Comparison of ENCODE assay signal across 23 cellular contexts in the genomic region with DNA sequence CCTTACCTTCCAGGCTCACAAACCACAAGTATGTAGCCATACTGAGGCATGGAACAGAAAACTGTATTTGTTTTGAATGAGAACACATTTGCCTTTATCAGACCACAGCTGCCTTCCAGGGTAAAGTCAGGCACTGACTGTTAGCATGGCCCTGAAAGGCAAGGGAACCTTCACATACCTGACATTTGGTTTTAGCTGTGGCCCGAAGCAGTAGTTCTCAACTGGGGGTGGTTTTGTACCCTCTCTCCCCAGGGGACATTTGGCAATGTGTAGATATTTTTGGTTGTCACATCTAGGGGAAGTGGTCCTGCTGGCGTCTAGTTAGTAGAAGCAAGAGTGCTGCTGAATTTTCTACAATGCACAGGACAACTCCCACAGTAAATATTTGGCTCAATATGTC. TPM values are rescaled to one million over a fixed set of nuclear protein-coding genes. Genes with fewer than 3 reads are reported as not detected.
DNase-seq lines count a peak whose midpoint lies in the region; ATAC-seq, FAIRE-seq and TF ChIP-seq lines count a peak whose summit lies in the region.
"Had no signal": no experiment of that assay in that cellular context is flagged by ENCODE, and none has a peak within 500 bp of the region (broad histone marks: within the 10 kb centered on the region; RNA-seq: fewer than 3 reads in every experiment).

No MANE protein-coding gene starts in this region.

- TF ChIP-seq CTCF in CD8-positive, alpha-beta T cell (IDR thresholded peaks at IDR 0.05): no peak
- TF ChIP-seq CTCF in OCI-LY7 (conservative IDR thresholded peaks at IDR 0.05; ENCODE audit: low read length) (no peak), HepG2 (CRISPR knock-in tag; IDR thresholded peaks at IDR 0.05) (no peak), foreskin fibroblast (IDR thresholded peaks at IDR 0.05; ENCODE audit: low read depth, low read length) (no peak), right atrium auricular region (IDR thresholded peaks at IDR 0.05) (no peak)

- no peaks in the 10 kb centered on the region for H3K9me3 Mint-ChIP-seq in CD8-positive, alpha-beta T cell
- H3K9me3 Mint-ChIP-seq: natural killer cell had no signal

- H3K4me3 ChIP-seq in CD8-positive, alpha-beta T cell (ENCODE audit: low read depth, low read length): no peak overlapping the region
- no peak overlapping the region for H3K4me3 ChIP-seq in OCI-LY7 (ENCODE audit: low read depth, low read length, poor library complexity, severe bottlenecking)
- no peak overlapping the region for H3K4me3 ChIP-seq in HepG2 (replicated peaks in 1 of 3; ENCODE audit: insufficient read depth in 1 of 3, low read depth in 2 of 3, low read length in 3 of 3)
- no peak overlapping the region for H3K4me3 ChIP-seq in foreskin fibroblast (ENCODE audit: low read depth in 1 of 2, low read length in 2 of 2)
- H3K4me3 ChIP-seq in right atrium auricular region: no peak overlapping the region
- H3K4me3 ChIP-seq: lower lobe of right lung, smooth muscle cell, transverse colon had no signal

- ATAC-seq in CD8-positive, alpha-beta T cell: no peak
- no peak for ATAC-seq in HepG2
- ATAC-seq in HG03280 (IDR thresholded peaks at IDR 0.05; ENCODE audit: unreplicated experiment): no peak
- ATAC-seq: lower lobe of right lung, natural killer cell, Right ventricle myocardium inferior, T-helper 17 cell had no signal

- no peaks in the 10 kb centered on the region for H3K9me3 ChIP-seq in CD8-positive, alpha-beta T cell (ENCODE audit: low read length)
- H3K9me3 ChIP-seq in OCI-LY7 (ENCODE audit: low read length): no peaks in the 10 kb centered on the region
- no peaks in the 10 kb centered on the region for H3K9me3 ChIP-seq in HepG2 (ENCODE audit: low read length)
- no peaks in the 10 kb centered on the region for H3K9me3 ChIP-seq in right atrium auricular region
- H3K9me3 ChIP-seq: lower lobe of right lung, transverse colon had no signal

- no peaks in the 10 kb centered on the region for H3K9me2 ChIP-seq in OCI-LY7 (ENCODE audit: insufficient read depth, low read length)

- no peak for FAIRE-seq in HepG2 (lab: Jason Lieb, UNC)
- FAIRE-seq: H1 had no signal

- intact Hi-C loops in CD8-positive, alpha-beta T cell (cut with DNase I, micrococcal nuclease): loop anchor here in 1 of 2 experiments (10.0 kb wide), 1 partner anchor 366 kb away; no protein-coding TSS in a partner anchor
- intact Hi-C loops in OCI-LY7 (cut with micrococcal nuclease; ENCODE audit: unreplicated experiment): no loop called here
- intact Hi-C loops in HepG2 (cut with micrococcal nuclease; ENCODE audit: unreplicated experiment): no loop called here

- H3K79me2 ChIP-seq in OCI-LY7 (ENCODE audit: insufficient read depth, low read depth, low read length): peaks cover 57% of the 10 kb centered on the region
- H3K79me2 ChIP-seq in HepG2 (ENCODE audit: insufficient read depth, low read length): peaks cover 26% of the 10 kb centered on the region

- no peak overlapping the region for H3K9ac ChIP-seq in HepG2 (ENCODE audit: insufficient read depth, low read depth, low read length)

- peaks cover 67% of the 10 kb centered on the region for H3K36me3 ChIP-seq in CD8-positive, alpha-beta T cell (ENCODE audit: insufficient read depth, low read length)
- H3K36me3 ChIP-seq in OCI-LY7 (ENCODE audit: insufficient read depth, low read length) (peaks cover 99% of the 10 kb centered on the region), HepG2 (replicated peaks in 1 of 2; ENCODE audit: control insufficient read depth in 1 of 2, insufficient read depth in 2 of 2, low read length in 2 of 2) (peaks cover 49 to 88% of the 10 kb centered on the region in 2 experiments), right atrium auricular region (peaks cover 96% of the 10 kb centered on the region)

- no peaks in the 10 kb centered on the region for H3K27me3 Mint-ChIP-seq in CD8-positive, alpha-beta T cell (ENCODE audit: low read depth)
- H3K27me3 Mint-ChIP-seq: T-helper 17 cell had no signal

- POLR2A ChIA-PET in CD8-positive, alpha-beta T cell (lab: Charles Lee): interaction anchor here (0.8 to 7.5 kb wide), 4 partner anchors 8 to 48 kb away, joined by 3 to 30 read pairs (median 3); partner anchors contain the start of genes HERPUD1 and NLRC5
- POLR2A ChIA-PET in OCI-LY7 (lab: Charles Lee) (interaction anchor here (0.8 to 1.3 kb wide), 3 partner anchors 9 to 78 kb away, joined by 5 to 6 read pairs (median 5); partner anchors contain the start of gene HERPUD1), HepG2 (lab: Yijun Ruan, JAX) (interaction anchor here (1.0 to 3.1 kb wide), 3 partner anchors 9 to 21 kb away, joined by 3 to 24 read pairs (median 6); partner anchors contain the start of gene HERPUD1)

- TF ChIP-seq EP300 in HepG2 (IDR thresholded peaks at IDR 0.05; ENCODE audit: low read depth in 2 of 2, low read length in 2 of 2) (no peak), HepG2 (CRISPR knock-in tag; IDR thresholded peaks at IDR 0.05; ENCODE audit: borderline replicate concordance) (no peak)

- peaks cover 32% of the 10 kb centered on the region for H3K4me1 ChIP-seq in CD8-positive, alpha-beta T cell (ENCODE audit: insufficient read depth, low read length)
- H3K4me1 ChIP-seq in OCI-LY7 (ENCODE audit: insufficient read depth, low read length, poor library complexity, severe bottlenecking) (peaks cover 64% of the 10 kb centered on the region), HepG2 (ENCODE audit: insufficient read depth, low read length) (peaks cover 52% of the 10 kb centered on the region), right atrium auricular region (peaks cover 0 to 6% of the 10 kb centered on the region in 2 donors)

- CTCF ChIA-PET in CD8-positive, alpha-beta T cell (lab: Charles Lee): interaction anchor here (0.8 to 1.6 kb wide), 3 partner anchors 8 to 75 kb away, joined by 4 to 7 read pairs (median 4); no protein-coding TSS in a partner anchor
- CTCF ChIA-PET in OCI-LY7 (lab: Charles Lee; ENCODE audit: unreplicated experiment): interaction anchor here (1.0 kb wide), 1 partner anchor 10 kb away, joined by 3 read pairs; no protein-coding TSS in a partner anchor
- CTCF ChIA-PET in HepG2 (lab: Yijun Ruan, JAX; ENCODE audit: low intra/inter-chr PET ratio, low total read pairs): no interaction called here

- WGBS in HepG2 (ENCODE audit: low lambda C conversion rate): 96% methylated on average over 2 of the region's 2 CpGs

- TF ChIP-seq RAD21 in HepG2 (CRISPR knock-in tag; IDR thresholded peaks at IDR 0.05): no peak

- in situ Hi-C loops in HepG2 (cut with HindIII; ENCODE audit: extremely low pct_ligation_motif_present, low pct_unique_long_range_greater_than_20kb): no loop called here

- TF ChIP-seq POLR2A in GM19193 (IDR thresholded peaks at IDR 0.05; ENCODE audit: extremely low read depth, insufficient read depth, insufficient read length): peak; percentile 23
- peak; percentile 40 to 79; a peak in 3 of 4 replicates for TF ChIP-seq POLR2A in HepG2 (IDR thresholded peaks at IDR 0.05; ENCODE audit: insufficient read depth in 1 of 2, low read depth in 2 of 2, low read length in 2 of 2)

- no peak overlapping the region for H3K27ac ChIP-seq in CD8-positive, alpha-beta T cell (ENCODE audit: low read depth, low read length)
- H3K27ac ChIP-seq in OCI-LY7 (ENCODE audit: low read depth, low read length, poor library complexity, severe bottlenecking) (peak overlapping the region; percentile 50), HepG2 (ENCODE audit: extremely low read length, insufficient read depth, low read length) (no peak overlapping the region), right atrium auricular region (no peak overlapping the region)
- H3K27ac ChIP-seq: lower lobe of right lung had no signal

- H4K20me1 ChIP-seq in OCI-LY7 (ENCODE audit: insufficient read depth, low read length) (peaks cover 35% of the 10 kb centered on the region; the same call in 1 of the 2 replicates), HepG2 (ENCODE audit: insufficient read depth, low read length) (peaks cover 74% of the 10 kb centered on the region)

- peak overlapping the region; percentile 82 for H3K4me2 ChIP-seq in OCI-LY7 (ENCODE audit: low read length)
- H3K4me2 ChIP-seq in HepG2 (ENCODE audit: low read depth, low read length): no peak overlapping the region
- H3K4me2 ChIP-seq: smooth muscle cell had no signal

- H3K36me3 Mint-ChIP-seq in CD8-positive, alpha-beta T cell: peaks cover 86% of the 10 kb centered on the region

- DNase-seq in CD8-positive, alpha-beta T cell: no peak
- DNase-seq in OCI-LY7 (ENCODE audit: low spot score) (no peak), HepG2 (ENCODE audit: low spot score) (no peak), cortex of kidney (lab: John Stamatoyannopoulos, UW) (no peak), foreskin fibroblast (no peak), right atrium auricular region (ENCODE audit: low spot score) (no peak)
- DNase-seq: activated CD8-positive, alpha-beta memory T cell treated with anti-CD3 and anti-CD28 coated beads, Interleukin-2, amount 50 U/mL, for 48 hours; AML-193; effector CD8-positive, alpha-beta T cell; GDM1; lower lobe of right lung; natural killer cell; NCI-H1694 treated with DMSO at 0.1 percent for 48 hours; NCI-H2227 treated with DMSO at 0.1 percent for 48 hours; NK-92 treated with Interleukin-12 subunit alpha and Interleukin-12 subunit beta, amount 100 ng/mL, for 24 hours; T-helper 17 cell; transverse colon had no signal

- H3K4me3 Mint-ChIP-seq in CD8-positive, alpha-beta T cell: no peak overlapping the region
- H3K4me3 Mint-ChIP-seq: natural killer cell had no signal

- no peak overlapping the region for H2AFZ ChIP-seq in OCI-LY7 (ENCODE audit: low read length)
- no peak overlapping the region for H2AFZ ChIP-seq in HepG2 (ENCODE audit: low read length)

- no peaks in the 10 kb centered on the region for H3K27me3 ChIP-seq in CD8-positive, alpha-beta T cell (ENCODE audit: insufficient read depth, low read length)
- H3K27me3 ChIP-seq in HepG2 (ENCODE audit: control insufficient read depth in 1 of 2, insufficient read depth in 2 of 2, low read length in 2 of 2) (no peaks in the 10 kb centered on the region), right atrium auricular region (no peaks in the 10 kb centered on the region)
- H3K27me3 ChIP-seq: transverse colon had no signal

- H3K4me1 Mint-ChIP-seq in CD8-positive, alpha-beta T cell (ENCODE audit: low read depth): peaks cover 45% of the 10 kb centered on the region

- peak overlapping the region; percentile 27 for H3K27ac Mint-ChIP-seq in CD8-positive, alpha-beta T cell

- BruUV-seq in OCI-LY7 (replicated peaks; lab: Mats Ljungman, UMichigan) (no TSS peak), HepG2 (replicated peaks; lab: Mats Ljungman, UMichigan) (no TSS peak)

RNA-seq across cellular contexts. Expression of gene HERPUD1, which starts 9.2 kb away (rescaled TPM):
- 100 to 1,000 TPM; 191 to 201 TPM for total RNA-seq in CD8-positive, alpha-beta T cell
- 121 and 140 TPM in 2 replicates for total RNA-seq in OCI-LY7 (2014; rRNA removed; shearing (Covaris generic))
- total RNA-seq in OCI-LY7 (2022): 294 and 342 TPM in 2 replicates
- 65.3 and 96.2 TPM in 2 replicates for total RNA-seq in HepG2 (2016; rRNA removed; fragmentation: Illumina TruSeq; extraction: Trizol)
- total RNA-seq in HepG2 (2016; cell fraction: cytosol; rRNA removed; fragmentation: Illumina TruSeq; extraction: Trizol; ENCODE audit: low read depth): 30.1 and 30.9 TPM in 2 replicates
- total RNA-seq in HepG2 (2016; cell fraction: insoluble cytoplasmic fraction; rRNA removed; fragmentation: Illumina TruSeq; extraction: Trizol): 63.9 and 93.3 TPM in 2 replicates
- 64.8 and 86.4 TPM in 2 replicates for total RNA-seq in HepG2 (2016; cell fraction: membrane; rRNA removed; fragmentation: Illumina TruSeq; extraction: Trizol)
- total RNA-seq in HepG2 (2016; cell fraction: nucleus; rRNA removed; fragmentation: Illumina TruSeq; extraction: Trizol): 133 and 155 TPM in 2 replicates
- 311 and 323 TPM in 2 replicates for polyA plus RNA-seq in HepG2 (2011; rRNA removed)
- 179 and 230 TPM in 2 replicates for polyA plus RNA-seq in HepG2 (2011; cell fraction: cytosol; rRNA removed)
- 192 and 208 TPM in 2 replicates for polyA plus RNA-seq in HepG2 (2011; cell fraction: nucleus; rRNA removed)
- polyA plus RNA-seq in HepG2 (2012): 165 and 190 TPM in 2 replicates
- 33.0 and 44.6 TPM in 2 replicates for polyA plus RNA-seq in HepG2 (2016; cell fraction: cytosol; fragmentation: Illumina TruSeq; extraction: Trizol; ENCODE audit: low read depth)
- polyA plus RNA-seq in HepG2 (2016; cell fraction: insoluble cytoplasmic fraction; fragmentation: Illumina TruSeq; extraction: Trizol; ENCODE audit: low read depth): 80.1 and 93.2 TPM in 2 replicates
- 58.1 and 78.2 TPM in 2 replicates for polyA plus RNA-seq in HepG2 (2016; cell fraction: membrane; fragmentation: Illumina TruSeq; extraction: Trizol; ENCODE audit: low read depth)
- polyA plus RNA-seq in HepG2 (2016; cell fraction: nucleus; fragmentation: Illumina TruSeq; extraction: Trizol; ENCODE audit: insufficient read depth, low read depth): 216 and 231 TPM in 2 replicates
- 206 and 472 TPM in 2 replicates for polyA minus RNA-seq in HepG2 (2011; rRNA and poly(A)+ RNA removed; ENCODE audit: low replicate concordance)
- polyA minus RNA-seq in HepG2 (2011; cell fraction: cytosol; rRNA and poly(A)+ RNA removed): 126 and 139 TPM in 2 replicates
- 287 and 365 TPM in 2 replicates for polyA minus RNA-seq in HepG2 (2011; cell fraction: nucleus; rRNA and poly(A)+ RNA removed)
- 100 to 1,000 TPM in 1 of 2 donors, 10 to 100 TPM in 1; 76.4 to 140 TPM for total RNA-seq in right atrium auricular region

RNA-seq across cellular contexts. Expression of gene CETP, which starts 20.7 kb away (rescaled TPM):
- total RNA-seq in CD8-positive, alpha-beta T cell: under 1 TPM in 1 of 2 experiments, not detected in 1; 0.19 TPM
- total RNA-seq in OCI-LY7 (2014; rRNA removed; shearing (Covaris generic)): 0.54 and 0.67 TPM in 2 replicates
- total RNA-seq in OCI-LY7 (2022): 0.41 and 0.65 TPM in 2 replicates
- 0.31 TPM in 1 of 2 replicates, not detected in the other for total RNA-seq in HepG2 (2016; rRNA removed; fragmentation: Illumina TruSeq; extraction: Trizol)
- not detected in 2 replicates for total RNA-seq in HepG2 (2016; cell fraction: cytosol; rRNA removed; fragmentation: Illumina TruSeq; extraction: Trizol; ENCODE audit: low read depth)
- 0.17 TPM in 1 of 2 replicates, not detected in the other for total RNA-seq in HepG2 (2016; cell fraction: insoluble cytoplasmic fraction; rRNA removed; fragmentation: Illumina TruSeq; extraction: Trizol)
- total RNA-seq in HepG2 (2016; cell fraction: membrane; rRNA removed; fragmentation: Illumina TruSeq; extraction: Trizol): 0.14 and 0.25 TPM in 2 replicates
- total RNA-seq in HepG2 (2016; cell fraction: nucleus; rRNA removed; fragmentation: Illumina TruSeq; extraction: Trizol): 0.28 TPM in 2 replicates
- polyA plus RNA-seq in HepG2 (2011; rRNA removed): 9.8 and 15.7 TPM in 2 replicates
- 7.5 and 11.8 TPM in 2 replicates for polyA plus RNA-seq in HepG2 (2011; cell fraction: cytosol; rRNA removed)
- 8.6 and 9.0 TPM in 2 replicates for polyA plus RNA-seq in HepG2 (2011; cell fraction: nucleus; rRNA removed)
- polyA plus RNA-seq in HepG2 (2012): 1.5 and 3.1 TPM in 2 replicates
- 0.25 and 0.33 TPM in 2 replicates for polyA plus RNA-seq in HepG2 (2016; cell fraction: cytosol; fragmentation: Illumina TruSeq; extraction: Trizol; ENCODE audit: low read depth)
- polyA plus RNA-seq in HepG2 (2016; cell fraction: insoluble cytoplasmic fraction; fragmentation: Illumina TruSeq; extraction: Trizol; ENCODE audit: low read depth): 0.32 and 0.36 TPM in 2 replicates
- 0.11 and 0.17 TPM in 2 replicates for polyA plus RNA-seq in HepG2 (2016; cell fraction: membrane; fragmentation: Illumina TruSeq; extraction: Trizol; ENCODE audit: low read depth)
- polyA plus RNA-seq in HepG2 (2016; cell fraction: nucleus; fragmentation: Illumina TruSeq; extraction: Trizol; ENCODE audit: insufficient read depth, low read depth): 0.56 and 0.62 TPM in 2 replicates
- polyA minus RNA-seq in HepG2 (2011; rRNA and poly(A)+ RNA removed; ENCODE audit: low replicate concordance): 0.07 and 7.1 TPM in 2 replicates
- polyA minus RNA-seq in HepG2 (2011; cell fraction: cytosol; rRNA and poly(A)+ RNA removed): 2.1 and 4.2 TPM in 2 replicates
- polyA minus RNA-seq in HepG2 (2011; cell fraction: nucleus; rRNA and poly(A)+ RNA removed): 1.5 and 2.5 TPM in 2 replicates
- not detected for total RNA-seq in right atrium auricular region
- total RNA-seq: cardiac septum, H1, smooth muscle cell had no signal
- polyA plus RNA-seq: H1, smooth muscle cell had no signal

RNA-seq across cellular contexts. Expression of gene NLRC5, which starts 48.3 kb away (rescaled TPM):
- 100 to 1,000 TPM; 670 to 690 TPM for total RNA-seq in CD8-positive, alpha-beta T cell
- 156 and 199 TPM in 2 replicates for total RNA-seq in OCI-LY7 (2014; rRNA removed; shearing (Covaris generic))
- total RNA-seq in OCI-LY7 (2022) (305 and 310 TPM in 2 replicates), HepG2 (2016; rRNA removed; fragmentation: Illumina TruSeq; extraction: Trizol) (3.1 and 6.3 TPM in 2 replicates), right atrium auricular region (1 to 10 TPM; 8.0 to 9.7 TPM)
- total RNA-seq in HepG2 (2016; cell fraction: cytosol; rRNA removed; fragmentation: Illumina TruSeq; extraction: Trizol; ENCODE audit: low read depth): 1.8 and 4.8 TPM in 2 replicates
- total RNA-seq in HepG2 (2016; cell fraction: insoluble cytoplasmic fraction; rRNA removed; fragmentation: Illumina TruSeq; extraction: Trizol): 3.7 and 4.8 TPM in 2 replicates
- 2.8 and 2.9 TPM in 2 replicates for total RNA-seq in HepG2 (2016; cell fraction: membrane; rRNA removed; fragmentation: Illumina TruSeq; extraction: Trizol)
- total RNA-seq in HepG2 (2016; cell fraction: nucleus; rRNA removed; fragmentation: Illumina TruSeq; extraction: Trizol): 12.6 and 13.0 TPM in 2 replicates
- 12.7 and 15.7 TPM in 2 replicates for polyA plus RNA-seq in HepG2 (2011; rRNA removed)
- polyA plus RNA-seq in HepG2 (2011; cell fraction: cytosol; rRNA removed): 4.5 and 4.8 TPM in 2 replicates
- polyA plus RNA-seq in HepG2 (2011; cell fraction: nucleus; rRNA removed): 114 and 130 TPM in 2 replicates
- 3.8 and 11.3 TPM in 2 replicates for polyA plus RNA-seq in HepG2 (2012)
- polyA plus RNA-seq in HepG2 (2016; cell fraction: cytosol; fragmentation: Illumina TruSeq; extraction: Trizol; ENCODE audit: low read depth): 0.85 and 0.96 TPM in 2 replicates
- polyA plus RNA-seq in HepG2 (2016; cell fraction: insoluble cytoplasmic fraction; fragmentation: Illumina TruSeq; extraction: Trizol; ENCODE audit: low read depth): 3.1 and 3.4 TPM in 2 replicates
- polyA plus RNA-seq in HepG2 (2016; cell fraction: membrane; fragmentation: Illumina TruSeq; extraction: Trizol; ENCODE audit: low read depth): 2.0 and 2.8 TPM in 2 replicates
- polyA plus RNA-seq in HepG2 (2016; cell fraction: nucleus; fragmentation: Illumina TruSeq; extraction: Trizol; ENCODE audit: insufficient read depth, low read depth): 16.8 and 24.4 TPM in 2 replicates
- polyA minus RNA-seq in HepG2 (2011; rRNA and poly(A)+ RNA removed; ENCODE audit: low replicate concordance): 21.4 and 102 TPM in 2 replicates
- polyA minus RNA-seq in HepG2 (2011; cell fraction: cytosol; rRNA and poly(A)+ RNA removed): 4.4 and 4.9 TPM in 2 replicates
- polyA minus RNA-seq in HepG2 (2011; cell fraction: nucleus; rRNA and poly(A)+ RNA removed): 33.9 and 46.2 TPM in 2 replicates

Comparison
In these comparisons a context has a peak if more than half of its experiments do, and no peak if none do; other contexts are left out.
1. RNA of gene NLRC5, which starts 48.3 kb away (total RNA-seq): 670 to 690 TPM in CD8-positive, alpha-beta T cell and 156 to 310 TPM in OCI-LY7; 8.0 to 9.7 TPM in right atrium auricular region and 1.8 to 13.0 TPM in HepG2; every median in the first group is over 10 times any median in the second.